10 cellular contexts compared by ENCODE assay signal in genomic region chr3:59386165-59386564, GRCh38.
DNase-seq lines count a peak whose midpoint lies in the region; ATAC-seq, FAIRE-seq and TF ChIP-seq lines count a peak whose summit lies in the region.
"Had no signal": no experiment of that assay in that cellular context is flagged by ENCODE, and none has a peak within 500 bp of the region (broad histone marks: within the 10 kb centered on the region; RNA-seq: fewer than 3 reads in every experiment).

No MANE protein-coding gene starts in this region.

- no peaks in the 10 kb centered on the region for H3K4me1 ChIP-seq in smooth muscle cell (ENCODE audit: low read depth)
- H3K4me1 ChIP-seq in body of pancreas = no peaks in the 10 kb centered on the region

- DNase-seq in activated T-cell treated with anti-CD3 and anti-CD28 coated beads, Interleukin-2, amount 50 U/mL, for 72 hours = no peak
- DNase-seq in activated T-cell treated with anti-CD3 and anti-CD28 coated beads for 4 hours = no peak
- DNase-seq in NOMO-1 (lab: John Stamatoyannopoulos, UW; ENCODE audit: unreplicated experiment in 2 of 2) = peak; percentile 24 to 91
- DNase-seq in stimulated activated naive CD8-positive, alpha-beta T cell treated with anti-CD3 and anti-CD28 coated beads, Interleukin-15, amount 100 ng/mL, for 72 hours = no peak
- no peak for DNase-seq in smooth muscle cell (lab: John Stamatoyannopoulos, UW; ENCODE audit: unreplicated experiment)
- no peak for DNase-seq in urothelium cell line (ENCODE audit: low spot score)
- no peak for DNase-seq in body of pancreas
- DNase-seq: cortex of kidney had no signal

- no peaks in the 10 kb centered on the region for H3K9me3 ChIP-seq in smooth muscle cell (replicated peaks; ENCODE audit: low read depth)
- no peaks in the 10 kb centered on the region for H3K9me3 ChIP-seq in body of pancreas

- H3K9me3 Mint-ChIP-seq in activated T-cell treated with anti-CD3 and anti-CD28 coated beads, Interleukin-2, amount 50 U/mL, for 72 hours = peaks cover 2% of the 10 kb centered on the region in 2 donors
- peaks cover 0 to 8% of the 10 kb centered on the region in 2 donors for H3K9me3 Mint-ChIP-seq in stimulated activated naive CD8-positive, alpha-beta T cell treated with anti-CD3 and anti-CD28 coated beads, Interleukin-15, amount 100 ng/mL, for 72 hours

- H3K27me3 Mint-ChIP-seq in activated T-cell treated with anti-CD3 and anti-CD28 coated beads, Interleukin-2, amount 50 U/mL, for 72 hours (ENCODE audit: low read depth) = no peaks in the 10 kb centered on the region
- no peaks in the 10 kb centered on the region for H3K27me3 Mint-ChIP-seq in stimulated activated naive CD8-positive, alpha-beta T cell treated with anti-CD3 and anti-CD28 coated beads, Interleukin-15, amount 100 ng/mL, for 72 hours

- no peaks in the 10 kb centered on the region for H3K79me2 ChIP-seq in smooth muscle cell (ENCODE audit: low read depth)

- no peak overlapping the region for H3K4me2 ChIP-seq in smooth muscle cell

- no peaks in the 10 kb centered on the region for H4K20me1 ChIP-seq in smooth muscle cell (ENCODE audit: low read depth)

- H3K36me3 ChIP-seq in smooth muscle cell (ENCODE audit: low read depth) (no peaks in the 10 kb centered on the region), body of pancreas (replicated peaks in 1 of 2; ENCODE audit: insufficient read depth in 1 of 2, low read depth in 2 of 2) (no peaks in the 10 kb centered on the region)

- peak overlapping the region; percentile 11 to 84 for H3K4me3 Mint-ChIP-seq in activated T-cell treated with anti-CD3 and anti-CD28 coated beads, Interleukin-2, amount 50 U/mL, for 72 hours
- peak overlapping the region; percentile 8 to 71 for H3K4me3 Mint-ChIP-seq in stimulated activated naive CD8-positive, alpha-beta T cell treated with anti-CD3 and anti-CD28 coated beads, Interleukin-15, amount 100 ng/mL, for 72 hours

- peak; percentile 21 to 37 for ATAC-seq in activated T-cell treated with anti-CD3 and anti-CD28 coated beads, Interleukin-2, amount 50 U/mL, for 72 hours (replicated peaks in 1 of 2)
- ATAC-seq in HG02840 (IDR thresholded peaks at IDR 0.05; ENCODE audit: low FRiP score, unreplicated experiment) = peak; percentile 79
- peak; percentile 57 for ATAC-seq in stimulated activated naive CD8-positive, alpha-beta T cell treated with anti-CD3 and anti-CD28 coated beads, Interleukin-15, amount 100 ng/mL, for 72 hours
- ATAC-seq in body of pancreas = no peak

- no peak overlapping the region for H2AFZ ChIP-seq in smooth muscle cell (ENCODE audit: low read depth)

- H3K27ac ChIP-seq in smooth muscle cell (ENCODE audit: low read depth) (no peak overlapping the region), body of pancreas (no peak overlapping the region)

- H3K27me3 ChIP-seq in smooth muscle cell (ENCODE audit: low read depth) = no peaks in the 10 kb centered on the region
- H3K27me3 ChIP-seq in body of pancreas = no peaks in the 10 kb centered on the region

- TF ChIP-seq POLR2A in body of pancreas (IDR thresholded peaks at IDR 0.05) = no peak

- no peak overlapping the region for H3K9ac ChIP-seq in smooth muscle cell (ENCODE audit: low read depth)

- H3K4me1 Mint-ChIP-seq in activated T-cell treated with anti-CD3 and anti-CD28 coated beads, Interleukin-2, amount 50 U/mL, for 72 hours (ENCODE audit: low read depth) = peaks cover 89% of the 10 kb centered on the region
- peaks cover 90% of the 10 kb centered on the region for H3K4me1 Mint-ChIP-seq in stimulated activated naive CD8-positive, alpha-beta T cell treated with anti-CD3 and anti-CD28 coated beads, Interleukin-15, amount 100 ng/mL, for 72 hours

- 84% methylated on average over 5 of the region's 5 CpGs for WGBS in smooth muscle cell (ENCODE audit: low lambda C conversion rate)
- 76 to 77% methylated on average over 5 of the region's 5 CpGs for WGBS in body of pancreas, 2 donors

- intact Hi-C loops in body of pancreas (cut with DNase I) = no loop called here

- peaks cover 2 to 3% of the 10 kb centered on the region in 2 donors for H3K36me3 Mint-ChIP-seq in activated T-cell treated with anti-CD3 and anti-CD28 coated beads, Interleukin-2, amount 50 U/mL, for 72 hours (ENCODE audit: insufficient read depth in 2 of 2)

- peak overlapping the region; percentile 64 for H3K27ac Mint-ChIP-seq in activated T-cell treated with anti-CD3 and anti-CD28 coated beads, Interleukin-2, amount 50 U/mL, for 72 hours
- H3K27ac Mint-ChIP-seq in stimulated activated naive CD8-positive, alpha-beta T cell treated with anti-CD3 and anti-CD28 coated beads, Interleukin-15, amount 100 ng/mL, for 72 hours = peak overlapping the region; percentile 83 to 90

- no peaks in the 10 kb centered on the region for H3F3A ChIP-seq in smooth muscle cell (ENCODE audit: low read depth)

- no peak for FAIRE-seq in urothelium cell line (lab: Jason Lieb, UNC)

- TF ChIP-seq CTCF in smooth muscle cell (IDR thresholded peaks at IDR 0.05; ENCODE audit: borderline replicate concordance, insufficient read depth, poor library complexity, severe bottlenecking) (no peak), body of pancreas (IDR thresholded peaks at IDR 0.05) (no peak)

- H3K4me3 ChIP-seq in smooth muscle cell = no peak overlapping the region
- H3K4me3 ChIP-seq in body of pancreas = no peak overlapping the region
- H3K4me3 ChIP-seq: lung had no signal

Comparison
In these comparisons a context has a peak if more than half of its experiments do, and no peak if none do; other contexts are left out.
1. DNase-seq: peak in NOMO-1 (2 of 2); none in activated T-cell treated with anti-CD3 and anti-CD28 coated beads, Interleukin-2, amount 50 U/mL, for 72 hours (0 of 2), activated T-cell treated with anti-CD3 and anti-CD28 coated beads for 4 hours (single experiment), stimulated activated naive CD8-positive, alpha-beta T cell treated with anti-CD3 and anti-CD28 coated beads, Interleukin-15, amount 100 ng/mL, for 72 hours (0 of 2), smooth muscle cell (single experiment), urothelium cell line (single experiment) and body of pancreas (0 of 4).